ENCODE assay signal across 1 cellular context in genomic region chr1:191615422-191615821, GRCh38.
TF ChIP-seq lines count a peak whose summit lies in the region.

No MANE protein-coding gene starts in this region.

TF ChIP-seq in K562, 482 proteins besides CTCF, POLR2A, EP300 and RAD21 (continued from another document):
- no peak for TF ChIP-seq FOXP4 (CRISPR knock-in tag; IDR thresholded peaks at IDR 0.05; ENCODE audit: borderline replicate concordance)
- TF ChIP-seq HNRNPUL1 (IDR thresholded peaks at IDR 0.05; ENCODE audit: low read length), result no peak
- TF ChIP-seq FOXJ3 (CRISPR knock-in tag; IDR thresholded peaks at IDR 0.05), result no peak
- TF ChIP-seq ZNF76 (CRISPR knock-in tag; IDR thresholded peaks at IDR 0.05; ENCODE audit: borderline replicate concordance), result no peak
